Comparison of ENCODE assay signal across 19 cellular contexts in genomic region chr12:20452496-20452895, GRCh38.
DNase-seq lines count a peak whose midpoint lies in the region; ATAC-seq and TF ChIP-seq lines count a peak whose summit lies in the region.
"Had no signal": no experiment of that assay in that cellular context is flagged by ENCODE, and none has a peak within 500 bp of the region (broad histone marks: within the 10 kb centered on the region; RNA-seq: fewer than 3 reads in every experiment).

No MANE protein-coding gene starts in this region.

- DNase-seq in right atrium auricular region (ENCODE audit: low spot score) = no peak
- no peak for DNase-seq in Right ventricle myocardium superior
- peak; percentile 28 for DNase-seq in HuH-7 (ENCODE audit: low spot score)
- DNase-seq in renal cortical epithelial cell (ENCODE audit: low read depth) = peak; percentile 73
- DNase-seq in stimulated activated naive CD8-positive, alpha-beta T cell treated with anti-CD3 and anti-CD28 coated beads, Interleukin-15, amount 100 ng/mL, for 72 hours = no peak
- no peak for DNase-seq in A172 (ENCODE audit: low spot score)
- DNase-seq: Calu3; CD8-positive, alpha-beta T cell; DMS79 treated with DMSO at 0.1 percent for 48 hours; GF-D8; GOT3; H7 had no signal

- H3K9ac ChIP-seq in endocrine pancreas (ENCODE audit: control insufficient read depth, insufficient read depth, low read length) = no peak overlapping the region
- H3K9ac ChIP-seq: BLaER1 had no signal

- H3K27ac ChIP-seq in right atrium auricular region = peak overlapping the region; percentile 15 to 56
- H3K27ac ChIP-seq: BLaER1 had no signal

- H3K9me3 ChIP-seq in right atrium auricular region = no peaks in the 10 kb centered on the region
- no peaks in the 10 kb centered on the region for H3K9me3 ChIP-seq in endocrine pancreas (ENCODE audit: control insufficient read depth, low read length)
- H3K9me3 ChIP-seq: BLaER1 had no signal

- no peaks in the 10 kb centered on the region for H3K27me3 ChIP-seq in right atrium auricular region
- no peaks in the 10 kb centered on the region for H3K27me3 ChIP-seq in endocrine pancreas (ENCODE audit: control insufficient read depth, insufficient read depth, low read length)
- H3K27me3 ChIP-seq: BLaER1 had no signal

- no peaks in the 10 kb centered on the region for H3K27me3 Mint-ChIP-seq in stimulated activated naive CD8-positive, alpha-beta T cell treated with anti-CD3 and anti-CD28 coated beads, Interleukin-15, amount 100 ng/mL, for 72 hours

- peaks cover 0 to 53% of the 10 kb centered on the region in 2 donors for H3K4me1 ChIP-seq in right atrium auricular region
- no peaks in the 10 kb centered on the region for H3K4me1 ChIP-seq in endocrine pancreas (ENCODE audit: control insufficient read depth, insufficient read depth, low read length)
- H3K4me1 ChIP-seq: BLaER1 had no signal

- H3K4me3 Mint-ChIP-seq in stimulated activated naive CD8-positive, alpha-beta T cell treated with anti-CD3 and anti-CD28 coated beads, Interleukin-15, amount 100 ng/mL, for 72 hours = no peak overlapping the region
- H3K4me3 Mint-ChIP-seq: CD14-positive monocyte; CD8-positive, alpha-beta T cell; HFFc6 had no signal

- no peak for TF ChIP-seq CTCF in right atrium auricular region (IDR thresholded peaks at IDR 0.05)

- intact Hi-C loops in Right ventricle myocardium superior (cut with DNase I) = no loop called here

- no peaks in the 10 kb centered on the region for H3K9me3 Mint-ChIP-seq in stimulated activated naive CD8-positive, alpha-beta T cell treated with anti-CD3 and anti-CD28 coated beads, Interleukin-15, amount 100 ng/mL, for 72 hours
- H3K9me3 Mint-ChIP-seq: CD8-positive, alpha-beta T cell; HFFc6 had no signal

- H3K4me3 ChIP-seq in right atrium auricular region (no peak overlapping the region), endocrine pancreas (ENCODE audit: control insufficient read depth, insufficient read depth, low read length) (peak overlapping the region; percentile 10)
- H3K4me3 ChIP-seq: BLaER1, GM12878 had no signal

- no peaks in the 10 kb centered on the region for H3K36me3 ChIP-seq in right atrium auricular region
- H3K36me3 ChIP-seq in endocrine pancreas (ENCODE audit: control insufficient read depth, insufficient read depth, low read length) = no peaks in the 10 kb centered on the region
- H3K36me3 ChIP-seq: BLaER1 had no signal

- no peak for ATAC-seq in Right ventricle myocardium superior (ENCODE audit: poor library complexity)
- no peak for ATAC-seq in HG03378 (IDR thresholded peaks at IDR 0.05; ENCODE audit: unreplicated experiment)
- no peak for ATAC-seq in stimulated activated naive CD8-positive, alpha-beta T cell treated with anti-CD3 and anti-CD28 coated beads, Interleukin-15, amount 100 ng/mL, for 72 hours
- ATAC-seq: CD8-positive, alpha-beta T cell; GM12878; HCT116 had no signal

- no peaks in the 10 kb centered on the region for H3K4me1 Mint-ChIP-seq in stimulated activated naive CD8-positive, alpha-beta T cell treated with anti-CD3 and anti-CD28 coated beads, Interleukin-15, amount 100 ng/mL, for 72 hours
- H3K4me1 Mint-ChIP-seq: CD14-positive monocyte had no signal

- H3K27ac Mint-ChIP-seq in stimulated activated naive CD8-positive, alpha-beta T cell treated with anti-CD3 and anti-CD28 coated beads, Interleukin-15, amount 100 ng/mL, for 72 hours = no peak overlapping the region
- H3K27ac Mint-ChIP-seq: CD14-positive monocyte; CD8-positive, alpha-beta T cell; HFFc6 had no signal

Comparison
In these comparisons a context has a peak if more than half of its experiments do, and no peak if none do; other contexts are left out.
1. DNase-seq: peak in HuH-7 (single experiment) and renal cortical epithelial cell (single experiment); none in right atrium auricular region (single experiment), Right ventricle myocardium superior (single experiment), stimulated activated naive CD8-positive, alpha-beta T cell treated with anti-CD3 and anti-CD28 coated beads, Interleukin-15, amount 100 ng/mL, for 72 hours (0 of 2) and A172 (single experiment).